In the genomic region with DNA sequence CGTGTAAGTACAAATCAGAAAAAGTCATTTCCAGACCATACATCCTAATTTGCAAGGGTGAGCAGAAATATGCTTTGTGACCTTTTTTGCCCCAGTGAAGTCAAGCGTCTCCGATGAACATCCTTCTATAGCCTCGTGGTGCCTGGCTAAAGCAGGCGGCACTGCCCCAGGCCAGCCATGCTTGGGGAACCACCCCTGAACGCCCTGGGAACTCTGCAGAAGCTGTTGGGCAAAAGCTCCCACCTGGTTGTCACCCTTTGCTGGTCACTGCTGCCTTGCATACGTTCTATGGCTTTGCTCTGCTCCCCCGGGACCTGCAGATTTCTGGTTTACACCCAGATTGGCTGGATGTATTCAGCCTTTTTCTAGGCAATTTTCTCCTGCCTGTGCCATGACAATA, we compare ENCODE assay signal across 20 cellular contexts.
DNase-seq lines count a peak whose midpoint lies in the region; ATAC-seq and TF ChIP-seq lines count a peak whose summit lies in the region.
"Had no signal": no experiment of that assay in that cellular context is flagged by ENCODE, and none has a peak within 500 bp of the region (broad histone marks: within the 10 kb centered on the region; RNA-seq: fewer than 3 reads in every experiment).

No MANE protein-coding gene starts in this region.

- no peak overlapping the region for H3K27ac Mint-ChIP-seq in stimulated activated naive B cell treated with anti-CD40 and anti-IgM and Interleukin-4, amounts not matched to agents 10 μg/mL and 1 μg/mL and 100 μg/mL, for 72 hours
- H3K27ac Mint-ChIP-seq: CD14-positive monocyte; CD4-positive, alpha-beta T cell; CD8-positive, alpha-beta memory T cell; H9; HFFc6 had no signal

- no peaks in the 10 kb centered on the region for H3K9me3 Mint-ChIP-seq in stimulated activated naive B cell treated with anti-CD40 and anti-IgM and Interleukin-4, amounts not matched to agents 10 μg/mL and 1 μg/mL and 100 μg/mL, for 72 hours
- H3K9me3 Mint-ChIP-seq: CD4-positive, alpha-beta T cell; H9; HFFc6 had no signal

- H3K36me3 Mint-ChIP-seq in stimulated activated naive B cell treated with anti-CD40 and anti-IgM and Interleukin-4, amounts not matched to agents 10 μg/mL and 1 μg/mL and 100 μg/mL, for 72 hours: no peaks in the 10 kb centered on the region
- H3K36me3 Mint-ChIP-seq: CD14-positive monocyte; CD8-positive, alpha-beta memory T cell had no signal

- no peaks in the 10 kb centered on the region for H3K4me1 Mint-ChIP-seq in stimulated activated naive B cell treated with anti-CD40 and anti-IgM and Interleukin-4, amounts not matched to agents 10 μg/mL and 1 μg/mL and 100 μg/mL, for 72 hours
- H3K4me1 Mint-ChIP-seq: CD14-positive monocyte; CD8-positive, alpha-beta memory T cell had no signal

- peak; percentile 23 for DNase-seq in NAMALWA (ENCODE audit: low spot score)
- DNase-seq in left kidney (ENCODE audit: low read depth, low spot score): peak; percentile 33
- no peak for DNase-seq in stimulated activated naive B cell treated with anti-CD40 and anti-IgM and Interleukin-4, amounts not matched to agents 10 μg/mL and 1 μg/mL and 100 μg/mL, for 72 hours
- DNase-seq in UCSD-AML1 (lab: John Stamatoyannopoulos, UW; ENCODE audit: unreplicated experiment): no peak
- no peak for DNase-seq in HEK293T (ENCODE audit: extremely low spot score)
- DNase-seq: CD4-positive, alpha-beta T cell; CD8-positive, alpha-beta memory T cell; DMS 273 treated with DMSO at 0.1 percent for 48 hours; DMS79; EL; GDM1; GM23248; H9; HFFc6 had no signal

- POLR2A ChIA-PET in HEK293T (lab: Yijun Ruan, JAX): no interaction called here

- CTCF ChIA-PET in HEK293T (lab: Yijun Ruan, JAX): interaction anchor here (0.5 to 0.9 kb wide), 3 partner anchors 18 to 1284 kb away, joined by 3 to 4 read pairs (median 4); no protein-coding TSS in a partner anchor

- peak; percentile 48 for ATAC-seq in GM18511 (IDR thresholded peaks at IDR 0.05; ENCODE audit: unreplicated experiment)
- peak; percentile 19 to 25 for ATAC-seq in stimulated activated naive B cell treated with anti-CD40 and anti-IgM and Interleukin-4, amounts not matched to agents 10 μg/mL and 1 μg/mL and 100 μg/mL, for 72 hours (replicated peaks)
- ATAC-seq in activated CD4-positive, CD25-positive, alpha-beta regulatory T cell treated with anti-CD3 and anti-CD28 coated beads, Interleukin-2, amount 50 U/mL, for 24 hours: no peak
- ATAC-seq in GM19452 (IDR thresholded peaks at IDR 0.05; ENCODE audit: unreplicated experiment): no peak
- ATAC-seq: GM12878, HCT116 had no signal

- peaks cover 9 to 13% of the 10 kb centered on the region in 2 donors for H3K27me3 Mint-ChIP-seq in stimulated activated naive B cell treated with anti-CD40 and anti-IgM and Interleukin-4, amounts not matched to agents 10 μg/mL and 1 μg/mL and 100 μg/mL, for 72 hours
- H3K27me3 Mint-ChIP-seq: CD4-positive, alpha-beta T cell had no signal

- no peak overlapping the region for H3K4me3 Mint-ChIP-seq in stimulated activated naive B cell treated with anti-CD40 and anti-IgM and Interleukin-4, amounts not matched to agents 10 μg/mL and 1 μg/mL and 100 μg/mL, for 72 hours
- H3K4me3 Mint-ChIP-seq: CD14-positive monocyte; CD4-positive, alpha-beta T cell; CD8-positive, alpha-beta memory T cell; H9; HFFc6 had no signal

TF ChIP-seq in HEK293T, 16 proteins besides CTCF, POLR2A, EP300 and RAD21:
- no peak for TF ChIP-seq CTBP1 (IDR thresholded peaks at IDR 0.05; ENCODE audit: borderline replicate concordance)
- TF ChIP-seq L3MBTL2 (conservative IDR thresholded peaks at IDR 0.05): no peak
- TF ChIP-seq ZNF384 (IDR thresholded peaks at IDR 0.05): no peak
- TF ChIP-seq TARDBP (IDR thresholded peaks at IDR 0.05): no peak
- no peak for TF ChIP-seq NFRKB (IDR thresholded peaks at IDR 0.05)

Comparison
In these comparisons a context has a peak if more than half of its experiments do, and no peak if none do; other contexts are left out.
1. ATAC-seq: peak in GM18511 (single experiment) and stimulated activated naive B cell treated with anti-CD40 and anti-IgM and Interleukin-4, amounts not matched to agents 10 μg/mL and 1 μg/mL and 100 μg/mL, for 72 hours (2 of 2); none in activated CD4-positive, CD25-positive, alpha-beta regulatory T cell treated with anti-CD3 and anti-CD28 coated beads, Interleukin-2, amount 50 U/mL, for 24 hours (0 of 2) and GM19452 (single experiment).
2. DNase-seq: peak in NAMALWA (single experiment) and left kidney (single experiment); none in stimulated activated naive B cell treated with anti-CD40 and anti-IgM and Interleukin-4, amounts not matched to agents 10 μg/mL and 1 μg/mL and 100 μg/mL, for 72 hours (single experiment), UCSD-AML1 (single experiment) and HEK293T (single experiment).